In the genomic region with DNA sequence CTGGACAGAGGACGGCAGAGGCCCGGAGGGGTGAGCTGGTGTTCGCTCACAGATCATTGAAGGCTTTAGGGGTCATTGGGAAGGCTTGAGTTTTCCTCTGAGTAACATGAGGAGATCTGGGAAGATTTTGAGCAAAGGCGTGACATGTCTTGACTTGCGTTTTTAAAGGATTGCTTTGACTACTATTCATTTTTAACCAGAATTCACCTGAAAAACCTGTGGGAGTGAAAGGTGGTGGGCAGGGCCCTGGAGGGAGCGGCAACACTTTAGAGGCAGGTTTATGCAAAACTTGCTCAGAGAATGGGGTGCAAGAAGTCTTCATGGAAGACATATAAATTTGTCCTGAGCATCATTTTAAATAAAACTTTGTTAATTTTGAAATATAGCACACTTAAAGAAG, we compare ENCODE assay signal across 24 cellular contexts.
DNase-seq lines count a peak whose midpoint lies in the region; ATAC-seq and TF ChIP-seq lines count a peak whose summit lies in the region.
"Had no signal": no experiment of that assay in that cellular context is flagged by ENCODE, and none has a peak within 500 bp of the region (broad histone marks: within the 10 kb centered on the region; RNA-seq: fewer than 3 reads in every experiment).

No MANE protein-coding gene starts in this region.

- no peak overlapping the region for H2BK12ac ChIP-seq in neuronal stem cell (ENCODE audit: low read length)

- no peaks in the 10 kb centered on the region for H3K36me3 Mint-ChIP-seq in MCF 10A (ENCODE audit: insufficient read depth, unreplicated experiment)
- H3K36me3 Mint-ChIP-seq: CD8-positive, alpha-beta memory T cell had no signal

- no peak overlapping the region for H2BK15ac ChIP-seq in neuronal stem cell (ENCODE audit: low read length)

- intact Hi-C loops in MCF 10A (cut with micrococcal nuclease) (no loop called here), breast epithelium (cut with DNase I; ENCODE audit: low total_unique reads) (no loop called here)

- WGBS in neuronal stem cell (ENCODE audit: extremely low coverage in 2 of 2, insufficient read length in 2 of 2, insufficient replicate concordance in 1 of 2), 2 donors = no CpG with 5 or more reads among the region's 6 CpGs

- H2BK120ac ChIP-seq in neuronal stem cell (ENCODE audit: low read depth, low read length) = no peak overlapping the region

- BruUV-seq in MCF 10A (replicated peaks; lab: Mats Ljungman, UMichigan) = no TSS peak

- H4K8ac ChIP-seq in neuronal stem cell (ENCODE audit: low read depth, low read length) = peak overlapping the region; percentile 27

- H3K27me3 Mint-ChIP-seq in MCF 10A (ENCODE audit: insufficient read depth, unreplicated experiment) = no peaks in the 10 kb centered on the region

- CTCF ChIA-PET in MCF 10A (lab: Yijun Ruan, JAX) = interaction anchor here (1.6 to 2.7 kb wide), 2 partner anchors 43 to 44 kb away, joined by 5 to 15 read pairs; no protein-coding TSS in a partner anchor

- H3K4me1 Mint-ChIP-seq in MCF 10A (ENCODE audit: insufficient read depth, unreplicated experiment) = peaks cover 21% of the 10 kb centered on the region
- H3K4me1 Mint-ChIP-seq: CD8-positive, alpha-beta memory T cell had no signal

- TF ChIP-seq CTCF in MCF 10A (IDR thresholded peaks at IDR 0.05; ENCODE audit: unreplicated experiment) = no peak
- no peak for TF ChIP-seq CTCF in breast epithelium (IDR thresholded peaks at IDR 0.05)
- no peak for TF ChIP-seq CTCF in epithelial cell of esophagus (IDR thresholded peaks at IDR 0.05; ENCODE audit: insufficient read depth, low read depth, low read length, missing control alignments)
- no peak for TF ChIP-seq CTCF in GM13976 (IDR thresholded peaks at IDR 0.05; ENCODE audit: borderline replicate concordance, control extremely low read depth, extremely low read depth, insufficient read depth, missing control alignments)

- H4K91ac ChIP-seq in neuronal stem cell (ENCODE audit: low read depth, low read length, poor library complexity) = no peak overlapping the region

- in situ Hi-C loops in GM13976 (cut with MboI; ENCODE audit: low sequenced_read_pairs, unreplicated experiment) = no loop called here

- H3K18ac ChIP-seq in neuronal stem cell (ENCODE audit: low read length) = peak overlapping the region; percentile 94

- no peak overlapping the region for H3K4me3 Mint-ChIP-seq in MCF 10A (ENCODE audit: unreplicated experiment)
- H3K4me3 Mint-ChIP-seq: CD8-positive, alpha-beta memory T cell had no signal

- H3K36me3 ChIP-seq in breast epithelium (no peaks in the 10 kb centered on the region), neuronal stem cell (replicated peaks in 1 of 2; ENCODE audit: control insufficient read depth in 2 of 2, insufficient read depth in 2 of 2, low read length in 2 of 2) (no peaks in the 10 kb centered on the region)
- H3K36me3 ChIP-seq: Peyer's patch had no signal

- no peak overlapping the region for H2BK5ac ChIP-seq in neuronal stem cell (ENCODE audit: low read length)

- H3K9me3 ChIP-seq in breast epithelium (no peaks in the 10 kb centered on the region), neuronal stem cell (replicated peaks in 1 of 2; ENCODE audit: control insufficient read depth in 2 of 2, insufficient read depth in 1 of 2, low read depth in 1 of 2, low read length in 2 of 2) (no peaks in the 10 kb centered on the region)
- H3K9me3 ChIP-seq: Peyer's patch had no signal

- H3K9me3 Mint-ChIP-seq in MCF 10A (ENCODE audit: unreplicated experiment) = no peaks in the 10 kb centered on the region

- no peak overlapping the region for H3K9ac ChIP-seq in neuronal stem cell (ENCODE audit: low read depth, low read length, poor library complexity)

- no peak overlapping the region for H3K4me2 ChIP-seq in neuronal stem cell (ENCODE audit: insufficient read depth, low read length, poor library complexity, severe bottlenecking)

- ATAC-seq in HG03469 (IDR thresholded peaks at IDR 0.05; ENCODE audit: unreplicated experiment) = no peak
- ATAC-seq: Right ventricle myocardium inferior had no signal

- POLR2A ChIA-PET in MCF 10A (lab: Yijun Ruan, JAX) = interaction anchor here (1.2 kb wide), 1 partner anchor 34 kb away, joined by 4 read pairs; no protein-coding TSS in a partner anchor

- no peak overlapping the region for H3K4me3 ChIP-seq in breast epithelium
- H3K4me3 ChIP-seq in epithelial cell of esophagus (ENCODE audit: low read length) = no peak overlapping the region
- no peak overlapping the region for H3K4me3 ChIP-seq in neuronal stem cell (ENCODE audit: low read length in 2 of 2)
- H3K4me3 ChIP-seq: Peyer's patch had no signal

- H3K79me1 ChIP-seq in neuronal stem cell (ENCODE audit: low read depth, low read length) = no peaks in the 10 kb centered on the region

- H2AFZ ChIP-seq in neuronal stem cell (ENCODE audit: low read length) = no peak overlapping the region

- H3K14ac ChIP-seq in neuronal stem cell (ENCODE audit: low read length) = no peak overlapping the region

- H3K4ac ChIP-seq in neuronal stem cell (ENCODE audit: low read length) = peak overlapping the region; percentile 54

- DNase-seq in MCF 10A (ENCODE audit: unreplicated experiment) (no peak), breast epithelium (ENCODE audit: low spot score in 2 of 2) (no peak), epithelial cell of esophagus (ENCODE audit: low read depth) (peak; percentile 55), neuronal stem cell (ENCODE audit: low spot score) (no peak), cerebellar cortex (ENCODE audit: low spot score) (no peak), DMS79 (lab: John Stamatoyannopoulos, UW) (no peak), GM13976 (ENCODE audit: low spot score) (no peak)
- DNase-seq: ACHN; AML-193; CD8-positive, alpha-beta memory T cell; GDM1; KBM-7; NCI-H1092; NCI-H2081; NCI-H2171; NCI-H345; NCI-H524; NCI-H774; NK-92 treated with Interleukin-12 subunit alpha and Interleukin-12 subunit beta, amount 100 ng/mL, for 24 hours; Peyer's patch had no signal

- peak overlapping the region; percentile 50 for H3K27ac Mint-ChIP-seq in MCF 10A (ENCODE audit: low read depth, unreplicated experiment)

- H3K27ac ChIP-seq in breast epithelium (no peak overlapping the region), neuronal stem cell (replicated peaks; ENCODE audit: low read length) (no peak overlapping the region)
- H3K27ac ChIP-seq: 22Rv1, C4-2B, Peyer's patch had no signal

- peak overlapping the region; percentile 25 for H2AK5ac ChIP-seq in neuronal stem cell (ENCODE audit: low read depth, low read length)

- H3K27me3 ChIP-seq in breast epithelium (no peaks in the 10 kb centered on the region), neuronal stem cell (ENCODE audit: control insufficient read depth in 3 of 3, insufficient read depth in 3 of 3, low read depth in 1 of 3, low read length in 3 of 3) (no peaks in the 10 kb centered on the region)
- H3K27me3 ChIP-seq: Peyer's patch had no signal

- no peaks in the 10 kb centered on the region for H3K4me1 ChIP-seq in breast epithelium
- peaks cover 3 to 4% of the 10 kb centered on the region in 2 donors for H3K4me1 ChIP-seq in neuronal stem cell (ENCODE audit: control insufficient read depth in 2 of 2, insufficient read depth in 1 of 2, low read depth in 1 of 2, low read length in 2 of 2)
- H3K4me1 ChIP-seq: Peyer's patch had no signal

- H3K23ac ChIP-seq in neuronal stem cell (ENCODE audit: low read depth, low read length, poor library complexity) = no peak overlapping the region

- TF ChIP-seq POLR2A in breast epithelium (IDR thresholded peaks at IDR 0.05) = no peak
